In the genomic region with DNA sequence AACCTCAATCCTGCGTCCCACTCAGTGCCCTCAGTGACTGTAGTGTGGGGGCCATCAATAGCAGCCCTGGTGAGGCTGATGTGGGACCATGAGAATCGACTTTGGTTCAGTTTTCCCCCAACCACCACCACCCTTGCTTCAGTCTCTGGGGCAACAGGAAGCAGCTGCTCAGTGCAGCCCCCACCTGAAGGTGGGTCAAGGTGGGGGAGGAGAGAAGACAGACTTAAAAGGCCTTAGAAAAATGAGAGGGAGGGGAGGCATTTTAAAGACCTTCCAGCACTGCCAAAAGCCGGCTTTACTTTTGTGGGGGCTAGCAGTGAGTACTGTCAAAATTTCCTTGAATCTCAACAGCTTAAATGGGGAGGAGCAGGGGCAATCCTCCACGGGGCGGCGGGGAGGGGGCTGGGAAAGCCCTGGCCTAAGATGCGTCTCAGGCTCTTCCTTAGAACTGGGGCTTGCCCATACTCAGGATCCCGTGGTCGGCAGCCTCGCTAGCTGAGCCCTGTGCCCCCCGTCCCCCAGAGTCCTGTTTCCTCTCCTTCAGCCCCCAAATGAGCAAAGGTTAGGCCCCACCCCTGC, we compare ENCODE assay signal across 8 cellular contexts. TPM values are rescaled to one million over a fixed set of nuclear protein-coding genes. Genes with fewer than 3 reads are reported as not detected.
DNase-seq lines count a peak whose midpoint lies in the region; ATAC-seq and TF ChIP-seq lines count a peak whose summit lies in the region.

No MANE protein-coding gene starts in this region.

- peaks cover 52% of the 10 kb centered on the region for H3F3A ChIP-seq in DOHH2 (ENCODE audit: control insufficient read depth, insufficient read depth)

- no peaks in the 10 kb centered on the region for H3K9me2 ChIP-seq in DOHH2 (replicated peaks; ENCODE audit: control insufficient read depth, low read length)
- no peaks in the 10 kb centered on the region for H3K9me2 ChIP-seq in OCI-LY7 (ENCODE audit: insufficient read depth, low read length)

- POLR2A ChIA-PET in OCI-LY7 (lab: Charles Lee), result interaction anchor here (0.7 to 2.6 kb wide), 10 partner anchors 11 to 443 kb away, joined by 3 to 26 read pairs (median 5); a partner anchor contains a TSS

- no peaks in the 10 kb centered on the region for H4K20me1 ChIP-seq in DOHH2 (ENCODE audit: control insufficient read depth, insufficient read depth, low read depth, low read length)
- H4K20me1 ChIP-seq in OCI-LY7 (ENCODE audit: insufficient read depth, low read length), result no peaks in the 10 kb centered on the region

- peak; percentile 65 for DNase-seq in OCI-LY7 (ENCODE audit: low spot score)
- no peak for DNase-seq in dorsolateral prefrontal cortex
- no peak for DNase-seq in activated CD4-positive, CD25-positive, alpha-beta regulatory T cell treated with anti-CD3 and anti-CD28 coated beads, Interleukin-2, amount 50 U/mL, for 72 hours
- no peak for DNase-seq in NCI-H345 (lab: John Stamatoyannopoulos, UW)
- DNase-seq in kidney glomerular epithelial cell (lab: John Stamatoyannopoulos, UW), result no peak

- H3K4me1 ChIP-seq in DOHH2 (ENCODE audit: control insufficient read depth, low read length) (peaks cover 63% of the 10 kb centered on the region), OCI-LY7 (ENCODE audit: insufficient read depth, low read length, poor library complexity, severe bottlenecking) (peaks cover 65% of the 10 kb centered on the region)

- CTCF ChIA-PET in OCI-LY7 (lab: Charles Lee; ENCODE audit: unreplicated experiment), result interaction anchor here (0.6 to 1.7 kb wide), 6 partner anchors 10 to 605 kb away, joined by 3 to 22 read pairs (median 3); a partner anchor contains a TSS

- H3K36me3 ChIP-seq in DOHH2 (ENCODE audit: control insufficient read depth, low read length), result peaks cover 36% of the 10 kb centered on the region
- peaks cover 37% of the 10 kb centered on the region for H3K36me3 ChIP-seq in OCI-LY7 (ENCODE audit: insufficient read depth, low read length)

- BruUV-seq in OCI-LY7 (replicated peaks; lab: Mats Ljungman, UMichigan), result no TSS peak

- peak overlapping the region; percentile 88 to 99 (median 89) for H3K4me3 Mint-ChIP-seq in nephron

- H3K27ac Mint-ChIP-seq in nephron, result peak overlapping the region; percentile 95 to 98 (median 98)

- peak overlapping the region; percentile 19; the same call in 1 of the 2 replicates for H2AFZ ChIP-seq in OCI-LY7 (ENCODE audit: low read length)

- TF ChIP-seq CTCF in DOHH2 (IDR thresholded peaks at IDR 0.05; ENCODE audit: low read depth, low read length, poor library complexity, severe bottlenecking) (no peak), OCI-LY7 (conservative IDR thresholded peaks at IDR 0.05; ENCODE audit: low read length) (no peak), dorsolateral prefrontal cortex (IDR thresholded peaks at IDR 0.05 in 54 of 56, conservative IDR thresholded peaks at IDR 0.05 in 2 of 56; ENCODE audit: low read depth in 1 of 56, partially characterized antibody in 56 of 56) (no peak), nephron (IDR thresholded peaks at IDR 0.05; ENCODE audit: unreplicated experiment in 3 of 3) (no peak)

- peaks cover 38% of the 10 kb centered on the region for H3K36me3 Mint-ChIP-seq in nephron (ENCODE audit: low read depth)

- no peaks in the 10 kb centered on the region for H3K9me3 Mint-ChIP-seq in nephron

- intact Hi-C loops in OCI-LY7 (cut with micrococcal nuclease; ENCODE audit: unreplicated experiment), result loop anchor here (1.0 to 10.0 kb wide), 5 partner anchors 34 to 521 kb away; a partner anchor contains a TSS
- intact Hi-C loops in dorsolateral prefrontal cortex (cut with DNase I), result loop anchor here (2.0 to 10.0 kb wide), 7 partner anchors 51 to 521 kb away; a partner anchor contains a TSS

- H3K27me3 ChIP-seq in DOHH2 (ENCODE audit: control insufficient read depth, low read length) (no peaks in the 10 kb centered on the region), dorsolateral prefrontal cortex (no peaks in the 10 kb centered on the region)

- H3K27ac ChIP-seq in DOHH2 (ENCODE audit: low read depth, low read length) (peak overlapping the region; percentile 72), OCI-LY7 (ENCODE audit: low read depth, low read length, poor library complexity, severe bottlenecking) (peak overlapping the region; percentile 92), dorsolateral prefrontal cortex (peak overlapping the region; percentile 87 to 99 (median 95))

- no peaks in the 10 kb centered on the region for H3K9me3 ChIP-seq in DOHH2 (ENCODE audit: control insufficient read depth, insufficient read depth, low read length)
- no peaks in the 10 kb centered on the region for H3K9me3 ChIP-seq in OCI-LY7 (ENCODE audit: low read length)

- no peaks in the 10 kb centered on the region for H3K27me3 Mint-ChIP-seq in nephron (ENCODE audit: low read depth)

- H3K4me3 ChIP-seq in DOHH2 (ENCODE audit: low read length) (peak overlapping the region; percentile 94), OCI-LY7 (ENCODE audit: low read depth, low read length, poor library complexity, severe bottlenecking) (peak overlapping the region; percentile 76), dorsolateral prefrontal cortex (peak overlapping the region; percentile 46 to 87 (median 78))

- H3K79me2 ChIP-seq in DOHH2 (ENCODE audit: control insufficient read depth, low read length) (peaks cover 48% of the 10 kb centered on the region), OCI-LY7 (ENCODE audit: insufficient read depth, low read depth, low read length) (peaks cover 49% of the 10 kb centered on the region; the same call in 1 of the 2 replicates)

- H3K4me1 Mint-ChIP-seq in nephron, result peaks cover 57% of the 10 kb centered on the region

- ATAC-seq in GM21737 (IDR thresholded peaks at IDR 0.05; ENCODE audit: unreplicated experiment), result no peak

- H3K4me2 ChIP-seq in DOHH2 (ENCODE audit: low read length) (peak overlapping the region; percentile 93), OCI-LY7 (ENCODE audit: low read length) (peak overlapping the region; percentile 98)

RNA-seq across cellular contexts. Expression of a gene that starts 5.5 kb away (rescaled TPM):
- 37.5 and 40.6 TPM in 2 replicates for total RNA-seq in OCI-LY7 (2014; rRNA removed; shearing (Covaris generic))
- 139 and 153 TPM in 2 replicates for total RNA-seq in OCI-LY7 (2022)
- total RNA-seq in dorsolateral prefrontal cortex, result 100 to 1,000 TPM in 21 of 120 experiments, 10 to 100 TPM in 99; 58.5 to 126 (median 86.8) TPM

RNA-seq across cellular contexts. Expression of a gene that starts 10.2 kb away (rescaled TPM):
- 348 and 385 TPM in 2 replicates for total RNA-seq in OCI-LY7 (2014; rRNA removed; shearing (Covaris generic))
- total RNA-seq in OCI-LY7 (2022) (732 and 737 TPM in 2 replicates), dorsolateral prefrontal cortex (100 to 1,000 TPM; 248 to 863 (median 546) TPM)

RNA-seq across cellular contexts. Expression of a gene that starts 52.5 kb away (rescaled TPM):
- 77.3 and 91.2 TPM in 2 replicates for total RNA-seq in OCI-LY7 (2014; rRNA removed; shearing (Covaris generic))
- total RNA-seq in OCI-LY7 (2022) (231 and 269 TPM in 2 replicates), dorsolateral prefrontal cortex (100 to 1,000 TPM; 109 to 354 (median 170) TPM)
